Comparison of ENCODE assay signal across 8 cellular contexts in the genomic region with DNA sequence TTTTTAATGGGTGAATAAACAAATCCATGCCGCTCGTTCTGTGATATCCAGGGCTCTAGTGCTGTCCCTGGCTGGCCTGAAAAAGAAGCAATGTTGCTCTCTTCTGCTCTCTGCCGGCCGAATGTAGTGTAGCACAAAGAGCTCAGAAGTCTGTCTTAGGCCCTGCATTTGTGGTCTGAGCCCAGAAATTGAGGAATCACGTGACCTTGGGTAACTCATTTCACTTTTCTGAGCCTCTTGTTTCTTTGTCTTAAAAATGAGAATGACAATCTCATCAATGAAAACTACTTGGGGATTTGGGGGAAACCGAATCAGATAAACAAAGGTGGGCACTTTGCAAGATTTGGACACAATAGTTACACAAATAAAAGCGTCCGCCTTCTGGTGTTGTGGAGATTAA.
DNase-seq lines count a peak whose midpoint lies in the region; ATAC-seq and TF ChIP-seq lines count a peak whose summit lies in the region.

No MANE protein-coding gene starts in this region.

- H3K9me3 ChIP-seq in T-helper 17 cell (ENCODE audit: control insufficient read depth, low read length, poor library complexity, severe bottlenecking): no peaks in the 10 kb centered on the region

- ATAC-seq in T-helper 17 cell: peak; percentile 84

- TF ChIP-seq CTCF in KMS-11 (conservative IDR thresholded peaks at IDR 0.05; ENCODE audit: low read depth, low read length) (peak; percentile 77), cardiac fibroblast (IDR thresholded peaks at IDR 0.05; ENCODE audit: low read depth, low read length) (peak; percentile 71)

- H3K4me1 Mint-ChIP-seq in T-helper 17 cell: peaks cover 21% of the 10 kb centered on the region

- no peaks in the 10 kb centered on the region for H4K20me1 ChIP-seq in KMS-11 (ENCODE audit: insufficient read depth)

- no peak overlapping the region for H2AFZ ChIP-seq in KMS-11 (ENCODE audit: low read depth)

- H3K36me3 Mint-ChIP-seq in T-helper 17 cell (ENCODE audit: low read depth): peaks cover 8% of the 10 kb centered on the region

- H3K36me3 ChIP-seq in KMS-11 (ENCODE audit: insufficient read depth): no peaks in the 10 kb centered on the region

- H3K79me2 ChIP-seq in KMS-11 (ENCODE audit: insufficient read depth, low read depth): no peaks in the 10 kb centered on the region

- H3K27me3 ChIP-seq in KMS-11 (ENCODE audit: insufficient read depth, low read depth): no peaks in the 10 kb centered on the region

- H3K4me3 Mint-ChIP-seq in T-helper 17 cell: no peak overlapping the region

- H3K4me1 ChIP-seq in KMS-11 (ENCODE audit: low read depth, poor library complexity, severe bottlenecking): no peaks in the 10 kb centered on the region

- DNase-seq in SHP77 (lab: John Stamatoyannopoulos, UW): peak; percentile 27 to 47
- no peak for DNase-seq in SHP77 treated with DMSO at 0.1 percent for 48 hours (lab: John Stamatoyannopoulos, UW)
- DNase-seq in T-helper 17 cell: peak in 2 of 3 donors; percentile 22 to 51
- peak; percentile 65 to 70 for DNase-seq in cardiac fibroblast (ENCODE audit: low read depth in 2 of 2)
- peak; percentile 50 for DNase-seq in kidney glomerular epithelial cell (lab: John Stamatoyannopoulos, UW)
- peak; percentile 43 to 51 for DNase-seq in stimulated activated CD4-positive, alpha-beta T cell treated with anti-CD3 and anti-CD28 coated beads, Interleukin-2, amount 100 ng/mL, for 48 hours
- no peak for DNase-seq in mesenteric fat pad (ENCODE audit: low spot score)

- no peak overlapping the region for H3K27ac Mint-ChIP-seq in T-helper 17 cell

- H3K4me3 ChIP-seq in KMS-11 (IDR thresholded peaks at IDR 0.05; ENCODE audit: insufficient read depth, low read depth, low read length) (no peak overlapping the region), cardiac fibroblast (replicated peaks in 1 of 2; ENCODE audit: low read depth in 2 of 2, low read length in 2 of 2) (no peak overlapping the region)

- no peak overlapping the region for H3K9ac ChIP-seq in KMS-11

- no peak overlapping the region for H3K4me2 ChIP-seq in KMS-11

- H3K27ac ChIP-seq in KMS-11: no peak overlapping the region

- peaks cover 32% of the 10 kb centered on the region for H3K27me3 Mint-ChIP-seq in T-helper 17 cell

Comparison
In these comparisons a context has a peak if more than half of its experiments do, and no peak if none do; other contexts are left out.
1. DNase-seq: peak in SHP77 (2 of 2), T-helper 17 cell (2 of 3), cardiac fibroblast (2 of 2), kidney glomerular epithelial cell (single experiment) and stimulated activated CD4-positive, alpha-beta T cell treated with anti-CD3 and anti-CD28 coated beads, Interleukin-2, amount 100 ng/mL, for 48 hours (2 of 2); none in SHP77 treated with DMSO at 0.1 percent for 48 hours (single experiment) and mesenteric fat pad (single experiment).